21 cellular contexts compared by ENCODE assay signal in the genomic region with DNA sequence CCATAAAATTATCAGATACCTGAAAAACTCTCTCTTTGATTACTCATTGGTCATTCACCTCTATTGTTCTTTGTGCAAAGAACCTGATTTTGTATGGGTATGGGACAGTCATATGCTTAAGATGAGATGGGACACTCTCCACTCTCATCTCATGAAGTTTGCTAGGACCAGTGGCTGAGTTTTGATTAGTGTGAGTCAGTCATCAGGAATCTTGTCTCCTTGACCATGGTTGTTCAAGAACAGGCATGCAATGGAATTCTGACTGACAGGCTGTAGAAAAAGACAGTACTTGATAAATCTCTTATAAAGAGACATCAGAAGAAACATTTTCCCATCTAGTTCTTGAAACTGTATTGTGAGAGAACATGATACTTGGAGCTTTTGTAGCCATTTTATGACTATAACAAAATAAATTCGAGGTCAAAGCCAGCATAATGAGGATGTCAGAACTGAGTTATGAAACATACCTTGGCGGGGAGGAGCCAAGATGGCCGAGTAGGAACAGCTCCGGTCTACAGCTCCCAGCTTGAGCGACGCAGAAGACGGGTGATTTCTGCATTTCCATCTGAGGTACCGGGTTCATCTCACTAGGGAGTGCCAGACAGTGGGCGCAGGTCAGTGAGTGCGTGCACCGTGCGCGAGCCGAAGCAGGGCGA.
DNase-seq lines count a peak whose midpoint lies in the region; ATAC-seq, FAIRE-seq and TF ChIP-seq lines count a peak whose summit lies in the region.
"Had no signal": no experiment of that assay in that cellular context is flagged by ENCODE, and none has a peak within 500 bp of the region (broad histone marks: within the 10 kb centered on the region; RNA-seq: fewer than 3 reads in every experiment).

No MANE protein-coding gene starts in this region.

- POLR2A ChIA-PET in WTC11 (lab: Charles Lee) = no interaction called here

- no peaks in the 10 kb centered on the region for H3K9me3 Mint-ChIP-seq in WTC11
- H3K9me3 Mint-ChIP-seq: activated CD4-positive, alpha-beta memory T cell treated with anti-CD3 and anti-CD28 coated beads for 36 hours; activated naive CD8-positive, alpha-beta T cell treated with anti-CD3 and anti-CD28 coated beads, Interleukin-2, amount 50 U/mL, for 24 hours; CD8-positive, alpha-beta T cell; stimulated activated effector memory CD8-positive, alpha-beta T cell treated with anti-CD3 and anti-CD28 coated beads, Interleukin-12 subunit alpha, Interleukin-12 subunit beta, amount 100 ng/mL, for 72 hours had no signal

- no peak overlapping the region for H3K27ac ChIP-seq in mesenchymal stem cell (ENCODE audit: low read length, poor library complexity, severe bottlenecking)
- H3K27ac ChIP-seq in adrenal gland = no peak overlapping the region
- H3K27ac ChIP-seq: transverse colon had no signal

- FAIRE-seq in frontal cortex (lab: Jason Lieb, UNC) = no peak
- FAIRE-seq: endometrium, kidney had no signal

- TF ChIP-seq CTCF in WTC11 (IDR thresholded peaks at IDR 0.05) = no peak
- TF ChIP-seq CTCF in adrenal gland (IDR thresholded peaks at IDR 0.05) = no peak

- ATAC-seq in WTC11 = peak; percentile 22; the same call in 1 of the 2 replicates
- ATAC-seq: activated naive CD8-positive, alpha-beta T cell treated with anti-CD3 and anti-CD28 coated beads, Interleukin-2, amount 50 U/mL, for 24 hours; CD8-positive, alpha-beta T cell; SK-N-SH treated with all-trans-retinoic acid at 6 μM for 48 hours; stimulated activated effector memory CD8-positive, alpha-beta T cell treated with anti-CD3 and anti-CD28 coated beads, Interleukin-12 subunit alpha, Interleukin-12 subunit beta, amount 100 ng/mL, for 72 hours had no signal

- H4K8ac ChIP-seq in mesenchymal stem cell (ENCODE audit: low read length) = no peak overlapping the region

- no peak overlapping the region for H2BK15ac ChIP-seq in mesenchymal stem cell (ENCODE audit: low read depth, poor library complexity, severe bottlenecking)

- H3K36me3 ChIP-seq in mesenchymal stem cell (ENCODE audit: control insufficient read depth in 1 of 2, insufficient read depth in 2 of 2, low read depth in 1 of 2, low read length in 2 of 2) = no peaks in the 10 kb centered on the region
- no peaks in the 10 kb centered on the region for H3K36me3 ChIP-seq in adrenal gland (replicated peaks in 1 of 2)
- H3K36me3 ChIP-seq: transverse colon had no signal

- no peak overlapping the region for H3K23ac ChIP-seq in mesenchymal stem cell (ENCODE audit: low read length in 2 of 2)

- intact Hi-C loops in adrenal gland (cut with DNase I) = no loop called here

- H3K18ac ChIP-seq in mesenchymal stem cell (ENCODE audit: low read depth in 1 of 2, low read length in 2 of 2) = no peak overlapping the region

- H3K4me1 ChIP-seq in mesenchymal stem cell (ENCODE audit: control insufficient read depth, insufficient read depth, low read depth, low read length) (no peaks in the 10 kb centered on the region), adrenal gland (replicated peaks in 1 of 2) (no peaks in the 10 kb centered on the region)
- H3K4me1 ChIP-seq: transverse colon had no signal

- H3K79me1 ChIP-seq in mesenchymal stem cell (replicated peaks; ENCODE audit: low read length, poor library complexity, severe bottlenecking) = no peaks in the 10 kb centered on the region

- H3K27me3 Mint-ChIP-seq in WTC11 (ENCODE audit: low read depth) = no peaks in the 10 kb centered on the region
- H3K27me3 Mint-ChIP-seq: activated CD4-positive, alpha-beta memory T cell treated with anti-CD3 and anti-CD28 coated beads for 36 hours had no signal

- no peak overlapping the region for H3K4me2 ChIP-seq in mesenchymal stem cell (ENCODE audit: low read length, poor library complexity, severe bottlenecking)

- no peaks in the 10 kb centered on the region for H3K36me3 Mint-ChIP-seq in WTC11
- H3K36me3 Mint-ChIP-seq: activated CD4-positive, alpha-beta memory T cell treated with anti-CD3 and anti-CD28 coated beads for 36 hours; CD8-positive, alpha-beta T cell; stimulated activated effector memory CD8-positive, alpha-beta T cell treated with anti-CD3 and anti-CD28 coated beads, Interleukin-12 subunit alpha, Interleukin-12 subunit beta, amount 100 ng/mL, for 72 hours had no signal

- H2AK5ac ChIP-seq in mesenchymal stem cell (ENCODE audit: low read length, severe bottlenecking) = no peak overlapping the region

- H3K27ac Mint-ChIP-seq in WTC11 = peak overlapping the region; percentile 72
- H3K27ac Mint-ChIP-seq: activated CD4-positive, alpha-beta memory T cell treated with anti-CD3 and anti-CD28 coated beads for 36 hours; activated naive CD8-positive, alpha-beta T cell treated with anti-CD3 and anti-CD28 coated beads, Interleukin-2, amount 50 U/mL, for 24 hours; CD8-positive, alpha-beta T cell; stimulated activated effector memory CD8-positive, alpha-beta T cell treated with anti-CD3 and anti-CD28 coated beads, Interleukin-12 subunit alpha, Interleukin-12 subunit beta, amount 100 ng/mL, for 72 hours had no signal

- CTCF ChIA-PET in WTC11 (lab: Charles Lee) = no interaction called here

- no peak overlapping the region for H2BK5ac ChIP-seq in mesenchymal stem cell (ENCODE audit: low read depth, low read length, poor library complexity, severe bottlenecking)

- H3K9me3 ChIP-seq in mesenchymal stem cell (ENCODE audit: control insufficient read depth, low read length) (no peaks in the 10 kb centered on the region), adrenal gland (replicated peaks in 1 of 3) (no peaks in the 10 kb centered on the region)
- H3K9me3 ChIP-seq: transverse colon had no signal

- no peak overlapping the region for H2BK120ac ChIP-seq in mesenchymal stem cell (ENCODE audit: low read depth, low read length)

- TF ChIP-seq POLR2A in adrenal gland (IDR thresholded peaks at IDR 0.05) = no peak

- H2BK12ac ChIP-seq in mesenchymal stem cell (ENCODE audit: low read length in 2 of 2) = no peak overlapping the region

- H3K4ac ChIP-seq in mesenchymal stem cell (ENCODE audit: low read depth in 1 of 2, low read length in 2 of 2) = no peak overlapping the region

- DNase-seq in COLO829 (ENCODE audit: low spot score) = peak; percentile 3
- DNase-seq in HuH-7.5 (ENCODE audit: low spot score) = peak; percentile 6
- no peak for DNase-seq in WTC11 (ENCODE audit: low spot score)
- no peak for DNase-seq in mesenchymal stem cell
- no peak for DNase-seq in frontal cortex (ENCODE audit: low spot score in 2 of 2)
- no peak for DNase-seq in adrenal gland
- no peak for DNase-seq in NCI-H510A treated with DMSO at 0.1 percent for 48 hours (lab: John Stamatoyannopoulos, UW)
- DNase-seq in stimulated activated CD4-positive, alpha-beta T cell treated with anti-CD3 and anti-CD28 coated beads, Interleukin-15, amount 100 ng/mL, for 24 hours = no peak
- DNase-seq: activated CD4-positive, alpha-beta memory T cell treated with anti-CD3 and anti-CD28 coated beads for 36 hours; activated naive CD8-positive, alpha-beta T cell treated with anti-CD3 and anti-CD28 coated beads, Interleukin-2, amount 50 U/mL, for 24 hours; CD8-positive, alpha-beta T cell; EL; kidney; midbrain; NCI-H1092; occipital lobe; OCI-M1; transverse colon had no signal

- peaks cover 11% of the 10 kb centered on the region for H3K4me1 Mint-ChIP-seq in WTC11
- H3K4me1 Mint-ChIP-seq: activated naive CD8-positive, alpha-beta T cell treated with anti-CD3 and anti-CD28 coated beads, Interleukin-2, amount 50 U/mL, for 24 hours; stimulated activated effector memory CD8-positive, alpha-beta T cell treated with anti-CD3 and anti-CD28 coated beads, Interleukin-12 subunit alpha, Interleukin-12 subunit beta, amount 100 ng/mL, for 72 hours had no signal

- WGBS in mesenchymal stem cell = 59% methylated on average over 14 of the region's 15 CpGs
- 85 to 93% (median 88%) methylated on average over 14 to 15 of the region's 15 CpGs for WGBS in adrenal gland, 4 donors

- no peak overlapping the region for H3K14ac ChIP-seq in mesenchymal stem cell (ENCODE audit: low read length in 2 of 2)

- H3K4me3 Mint-ChIP-seq in WTC11 = peak overlapping the region; percentile 77
- H3K4me3 Mint-ChIP-seq: activated CD4-positive, alpha-beta memory T cell treated with anti-CD3 and anti-CD28 coated beads for 36 hours; activated naive CD8-positive, alpha-beta T cell treated with anti-CD3 and anti-CD28 coated beads, Interleukin-2, amount 50 U/mL, for 24 hours; CD8-positive, alpha-beta T cell; stimulated activated effector memory CD8-positive, alpha-beta T cell treated with anti-CD3 and anti-CD28 coated beads, Interleukin-12 subunit alpha, Interleukin-12 subunit beta, amount 100 ng/mL, for 72 hours had no signal

- H3K9ac ChIP-seq in mesenchymal stem cell (ENCODE audit: low read length) = no peak overlapping the region

- H2AFZ ChIP-seq in mesenchymal stem cell (ENCODE audit: low read depth, low read length) = peak overlapping the region; percentile 63

- H3K4me3 ChIP-seq in mesenchymal stem cell (ENCODE audit: insufficient read depth in 1 of 2, low read depth in 1 of 2, low read length in 2 of 2) (no peak overlapping the region), adrenal gland (no peak overlapping the region)
- H3K4me3 ChIP-seq: transverse colon had no signal

- H3K27me3 ChIP-seq in mesenchymal stem cell (ENCODE audit: control insufficient read depth in 1 of 2, insufficient read depth in 1 of 2, low read length in 2 of 2) = no peaks in the 10 kb centered on the region
- H3K27me3 ChIP-seq in adrenal gland = no peaks in the 10 kb centered on the region
- H3K27me3 ChIP-seq: transverse colon had no signal

- no peak overlapping the region for H4K91ac ChIP-seq in mesenchymal stem cell (ENCODE audit: low read length)

TF ChIP-seq in WTC11, 78 proteins besides CTCF, POLR2A, EP300 and RAD21:
- TF ChIP-seq ZBTB43 (CRISPR knock-in tag; IDR thresholded peaks at IDR 0.05) (no peak), GABPB1 (CRISPR knock-in tag; IDR thresholded peaks at IDR 0.05) (no peak), ZNF423 (CRISPR knock-in tag; IDR thresholded peaks at IDR 0.05) (no peak), ETV6 (CRISPR knock-in tag; IDR thresholded peaks at IDR 0.05) (no peak), CREB1 (CRISPR knock-in tag; IDR thresholded peaks at IDR 0.05) (no peak)
TF ChIP-seq in WTC11: peak in this region for 0.

Comparison
In these comparisons a context has a peak if more than half of its experiments do, and no peak if none do; other contexts are left out.
1. DNase-seq: peak in COLO829 (single experiment) and HuH-7.5 (single experiment); none in WTC11 (single experiment), mesenchymal stem cell (single experiment), frontal cortex (0 of 2), adrenal gland (0 of 7), NCI-H510A treated with DMSO at 0.1 percent for 48 hours (single experiment) and stimulated activated CD4-positive, alpha-beta T cell treated with anti-CD3 and anti-CD28 coated beads, Interleukin-15, amount 100 ng/mL, for 24 hours (single experiment).